Comparison of ENCODE assay signal across 10 cellular contexts in the genomic region with DNA sequence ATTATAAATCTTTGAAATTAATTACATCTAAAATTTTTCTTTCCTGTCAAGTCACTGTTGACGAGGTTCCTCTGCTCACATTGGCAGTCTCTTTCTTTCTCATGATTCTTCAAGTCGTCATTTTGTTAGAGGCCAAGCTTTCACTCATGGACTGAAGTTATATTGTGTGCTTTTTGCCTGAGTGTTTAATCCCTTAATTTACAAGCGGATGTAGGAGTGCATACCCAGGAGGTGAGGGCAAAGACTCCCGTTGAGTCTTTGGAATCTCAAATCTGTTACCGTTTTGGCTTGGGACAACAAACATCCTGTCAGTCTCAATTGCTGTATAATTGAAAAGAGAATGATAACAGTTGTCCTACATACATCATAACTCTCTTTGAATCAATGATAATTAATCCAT.
"Had no signal": no experiment of that assay in that cellular context is flagged by ENCODE, and none has a peak within 500 bp of the region (broad histone marks: within the 10 kb centered on the region; RNA-seq: fewer than 3 reads in every experiment).

No MANE protein-coding gene starts in this region.

- H3K27me3 Mint-ChIP-seq: IgD-negative memory B cell had no signal

- H3K4me3 ChIP-seq: GM23248 had no signal

- DNase-seq: GM23248, H9, HFFc6, Karpas-422, KBM-7 had no signal

- H2AFZ ChIP-seq: GM23248 had no signal

- H3K4me1 Mint-ChIP-seq: IgD-negative memory B cell had no signal

- H3K4me3 Mint-ChIP-seq: H9, HFFc6, IgD-negative memory B cell had no signal

- H3K36me3 Mint-ChIP-seq: IgD-negative memory B cell had no signal

- H3K4me2 ChIP-seq: KMS-11 had no signal

- H3K27ac ChIP-seq: GM23248, HL-60, KMS-11 had no signal

- ATAC-seq: HCT116, HepG2 had no signal

- H3K27ac Mint-ChIP-seq: H9, HFFc6, IgD-negative memory B cell had no signal
